ENCODE assay signal across 17 cellular contexts in genomic region chr5:81506378-81506777, GRCh38.
DNase-seq lines count a peak whose midpoint lies in the region; ATAC-seq and TF ChIP-seq lines count a peak whose summit lies in the region.
"Had no signal": no experiment of that assay in that cellular context is flagged by ENCODE, and none has a peak within 500 bp of the region (broad histone marks: within the 10 kb centered on the region; RNA-seq: fewer than 3 reads in every experiment).

No MANE protein-coding gene starts in this region.

- H3K79me2 ChIP-seq in osteoblast (ENCODE audit: insufficient read depth, low read length), result no peaks in the 10 kb centered on the region

- no peaks in the 10 kb centered on the region for H4K20me1 ChIP-seq in osteoblast (ENCODE audit: insufficient read depth, low read length)

- POLR2A ChIA-PET in activated CD4-positive, alpha-beta T cell treated with anti-CD3 and anti-CD28 coated beads, Interleukin-2, amount 10 ng/mL, durations not matched to agents 7 days and 5 days (lab: Charles Lee), result interaction anchor here (0.6 kb wide), 1 partner anchor 14 kb away, joined by 5 read pairs; no protein-coding TSS in a partner anchor

- H3K36me3 ChIP-seq in heart left ventricle (no peaks in the 10 kb centered on the region), osteoblast (ENCODE audit: insufficient read depth, low read length) (no peaks in the 10 kb centered on the region), upper lobe of right lung (peaks cover 1% of the 10 kb centered on the region), SJCRH30 (no peaks in the 10 kb centered on the region)
- H3K36me3 ChIP-seq: gastroesophageal sphincter, Peyer's patch had no signal

- peak in 1 of 4 donors; percentile 12 for ATAC-seq in heart left ventricle
- no peak for ATAC-seq in upper lobe of right lung
- ATAC-seq in HG03439 (IDR thresholded peaks at IDR 0.05; ENCODE audit: unreplicated experiment), result no peak

- peaks cover 6% of the 10 kb centered on the region for H3K4me1 Mint-ChIP-seq in activated CD4-positive, alpha-beta T cell treated with anti-CD3 and anti-CD28 coated beads, Interleukin-2, amount 10 ng/mL, durations not matched to agents 7 days and 5 days

- no peaks in the 10 kb centered on the region for H3K27me3 Mint-ChIP-seq in activated CD4-positive, alpha-beta T cell treated with anti-CD3 and anti-CD28 coated beads, Interleukin-2, amount 10 ng/mL, durations not matched to agents 7 days and 5 days
- H3K27me3 Mint-ChIP-seq: activated CD4-positive, alpha-beta memory T cell treated with anti-CD3 and anti-CD28 coated beads for 36 hours; activated naive CD8-positive, alpha-beta T cell; CD4-positive, alpha-beta memory T cell had no signal

- H3K9me3 ChIP-seq in heart left ventricle (no peaks in the 10 kb centered on the region), osteoblast (ENCODE audit: low read depth, low read length) (no peaks in the 10 kb centered on the region), upper lobe of right lung (no peaks in the 10 kb centered on the region), SJCRH30 (replicated peaks) (no peaks in the 10 kb centered on the region)
- H3K9me3 ChIP-seq: gastroesophageal sphincter, Peyer's patch had no signal

- WGBS in heart left ventricle, 4 donors, result 9 to 17% (median 14%) methylated on average over 1 of the region's 1 CpG

- CTCF ChIA-PET in activated CD4-positive, alpha-beta T cell treated with anti-CD3 and anti-CD28 coated beads, Interleukin-2, amount 10 ng/mL, durations not matched to agents 7 days and 5 days (lab: Charles Lee), result interaction anchor here (0.6 to 0.8 kb wide), 2 partner anchors 325 to 555 kb away, joined by 3 read pairs; no protein-coding TSS in a partner anchor

- no peak overlapping the region for H3K27ac Mint-ChIP-seq in activated CD4-positive, alpha-beta T cell treated with anti-CD3 and anti-CD28 coated beads, Interleukin-2, amount 10 ng/mL, durations not matched to agents 7 days and 5 days
- H3K27ac Mint-ChIP-seq: activated CD4-positive, alpha-beta memory T cell treated with anti-CD3 and anti-CD28 coated beads for 36 hours; activated naive CD8-positive, alpha-beta T cell; CD4-positive, alpha-beta memory T cell; neural progenitor cell had no signal

- H3K27ac ChIP-seq in heart left ventricle (peak overlapping the region in 10 of 12 donors; percentile 1 to 68 (median 37)), dorsolateral prefrontal cortex (peak overlapping the region in 48 of 59 donors; percentile 0 to 80 (median 37)), osteoblast (ENCODE audit: low read depth, low read length) (peak overlapping the region; percentile 30), upper lobe of right lung (peak overlapping the region; percentile 24), SJCRH30 (no peak overlapping the region)
- H3K27ac ChIP-seq: neural progenitor cell had no signal

- H3K36me3 Mint-ChIP-seq in activated CD4-positive, alpha-beta T cell treated with anti-CD3 and anti-CD28 coated beads, Interleukin-2, amount 10 ng/mL, durations not matched to agents 7 days and 5 days (ENCODE audit: low read depth), result peaks cover 4% of the 10 kb centered on the region
- H3K36me3 Mint-ChIP-seq: activated CD4-positive, alpha-beta memory T cell treated with anti-CD3 and anti-CD28 coated beads for 36 hours had no signal

- H3K4me3 ChIP-seq in heart left ventricle (peak overlapping the region in 2 of 12 donors; percentile 3 to 47), dorsolateral prefrontal cortex (peak overlapping the region in 9 of 59 donors; percentile 1 to 54 (median 11)), osteoblast (ENCODE audit: insufficient read depth, low read length) (no peak overlapping the region), upper lobe of right lung (no peak overlapping the region), SJCRH30 (no peak overlapping the region)
- H3K4me3 ChIP-seq: gastroesophageal sphincter, lung, neural progenitor cell, Peyer's patch had no signal

- DNase-seq in heart left ventricle (no peak), cardiac septum (ENCODE audit: low spot score) (no peak), dorsolateral prefrontal cortex (no peak), osteoblast (ENCODE audit: insufficient read length, low spot score, missing footprints) (no peak), upper lobe of right lung (no peak), SJCRH30 (no peak)
- DNase-seq in activated CD4-positive, alpha-beta T cell treated with anti-CD3 and anti-CD28 coated beads, Interleukin-2, amount 10 ng/mL, durations not matched to agents 7 days and 5 days, result no peak
- DNase-seq: activated T-cell treated with anti-CD3 and anti-CD28 coated beads, Interleukin-2, amount 50 U/mL, for 4 hours; stimulated activated CD4-positive, alpha-beta T cell treated with anti-CD3 and anti-CD28 coated beads, Interleukin-2, amount 100 ng/mL, for 48 hours had no signal

- H3K4me1 ChIP-seq in heart left ventricle (peaks cover 0 to 25% (median 16%) of the 10 kb centered on the region in 12 donors), osteoblast (ENCODE audit: insufficient read depth, low read length) (peaks cover 6% of the 10 kb centered on the region), upper lobe of right lung (peaks cover 10% of the 10 kb centered on the region), SJCRH30 (peaks cover 5% of the 10 kb centered on the region)
- H3K4me1 ChIP-seq: Peyer's patch had no signal

- TF ChIP-seq POLR2A in heart left ventricle (IDR thresholded peaks at IDR 0.05), result no peak

- H3K27me3 ChIP-seq in heart left ventricle (no peaks in the 10 kb centered on the region), dorsolateral prefrontal cortex (no peaks in the 10 kb centered on the region), osteoblast (ENCODE audit: insufficient read depth, low read length) (no peaks in the 10 kb centered on the region), upper lobe of right lung (no peaks in the 10 kb centered on the region), SJCRH30 (no peaks in the 10 kb centered on the region)
- H3K27me3 ChIP-seq: gastroesophageal sphincter, neural progenitor cell, Peyer's patch had no signal

- intact Hi-C loops in heart left ventricle (cut with DNase I), result loop anchor here (2.0 to 10.0 kb wide), 18 partner anchors 79 to 718 kb away; partner anchors contain the start of genes ATG10 (in 6 of the 10) and SSBP2 (in 3 of the 10)
- intact Hi-C loops in cardiac septum (cut with DNase I), result loop anchor here (2.0 to 5.0 kb wide), 4 partner anchors 79 to 661 kb away; partner anchors contain the start of genes ATG10 and SSBP2
- intact Hi-C loops in dorsolateral prefrontal cortex (cut with DNase I), result loop anchor here (2.0 to 10.0 kb wide), 4 partner anchors 244 to 661 kb away; partner anchors contain the start of genes ATG10 (in 1 of the 2) and SSBP2 (in 1 of the 2)
- intact Hi-C loops in upper lobe of right lung (cut with DNase I), result no loop called here

- TF ChIP-seq CTCF in heart left ventricle (IDR thresholded peaks at IDR 0.05) (no peak), dorsolateral prefrontal cortex (IDR thresholded peaks at IDR 0.05 in 54 of 56, conservative IDR thresholded peaks at IDR 0.05 in 2 of 56; ENCODE audit: low read depth in 1 of 56, partially characterized antibody in 56 of 56) (no peak), osteoblast (IDR thresholded peaks at IDR 0.05; ENCODE audit: extremely low read depth, low read depth, low read length) (no peak), upper lobe of right lung (IDR thresholded peaks at IDR 0.05) (no peak)

- H3K4me2 ChIP-seq in osteoblast (ENCODE audit: insufficient read depth, low read length), result peak overlapping the region; percentile 68
- H3K4me2 ChIP-seq: neural progenitor cell had no signal

- H3K9me3 Mint-ChIP-seq in activated CD4-positive, alpha-beta T cell treated with anti-CD3 and anti-CD28 coated beads, Interleukin-2, amount 10 ng/mL, durations not matched to agents 7 days and 5 days, result no peaks in the 10 kb centered on the region
- H3K9me3 Mint-ChIP-seq: activated T-cell treated with anti-CD3 and anti-CD28 coated beads, Interleukin-2, amount 50 U/mL, for 4 hours; CD4-positive, alpha-beta memory T cell had no signal

- H3K4me3 Mint-ChIP-seq in activated CD4-positive, alpha-beta T cell treated with anti-CD3 and anti-CD28 coated beads, Interleukin-2, amount 10 ng/mL, durations not matched to agents 7 days and 5 days, result no peak overlapping the region
- H3K4me3 Mint-ChIP-seq: activated CD4-positive, alpha-beta memory T cell treated with anti-CD3 and anti-CD28 coated beads for 36 hours; activated naive CD8-positive, alpha-beta T cell; activated T-cell treated with anti-CD3 and anti-CD28 coated beads, Interleukin-2, amount 50 U/mL, for 4 hours; CD4-positive, alpha-beta memory T cell; neural progenitor cell had no signal

- no peak overlapping the region for H2AFZ ChIP-seq in osteoblast (ENCODE audit: low read length)
- H2AFZ ChIP-seq: neural progenitor cell had no signal
